14 cellular contexts compared by ENCODE assay signal in the genomic region with DNA sequence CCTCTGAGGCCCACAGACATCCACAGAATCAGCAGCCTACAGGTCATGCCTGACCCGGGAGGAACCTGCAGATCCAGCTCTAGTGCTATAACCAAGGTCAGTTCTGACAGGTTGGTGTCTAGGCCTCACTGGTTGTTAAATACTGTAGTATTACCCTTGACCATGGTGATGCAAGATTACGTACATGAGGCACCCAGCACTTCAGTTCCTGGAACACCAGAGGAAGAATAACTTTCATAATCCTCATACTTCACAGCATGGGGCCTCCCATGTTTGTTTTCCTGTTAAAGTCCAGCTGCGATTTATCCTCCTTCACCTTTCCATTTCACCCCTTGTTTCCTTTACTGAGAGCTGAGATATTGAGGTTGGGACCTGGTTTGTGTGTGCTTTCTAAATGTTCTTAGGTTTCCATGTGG. TPM values are rescaled to one million over a fixed set of nuclear protein-coding genes. Genes with fewer than 3 reads are reported as not detected.
DNase-seq lines count a peak whose midpoint lies in the region; ATAC-seq and TF ChIP-seq lines count a peak whose summit lies in the region.
"Had no signal": no experiment of that assay in that cellular context is flagged by ENCODE, and none has a peak within 500 bp of the region (broad histone marks: within the 10 kb centered on the region; RNA-seq: fewer than 3 reads in every experiment).

No MANE protein-coding gene starts in this region.

- no peaks in the 10 kb centered on the region for H3K27me3 ChIP-seq in heart left ventricle
- H3K27me3 ChIP-seq in left ventricle myocardium inferior (ENCODE audit: low read depth): no peaks in the 10 kb centered on the region
- no peaks in the 10 kb centered on the region for H3K27me3 ChIP-seq in PC-9 (ENCODE audit: insufficient read depth, low read depth)
- H3K27me3 ChIP-seq: neutrophil, Peyer's patch, transverse colon had no signal

- peaks cover 16% of the 10 kb centered on the region; the same call in 1 of the 2 replicates for H3F3A ChIP-seq in PC-9 (ENCODE audit: insufficient read depth, low read depth)

- H3K27ac Mint-ChIP-seq in type B pancreatic cell: peak overlapping the region; percentile 52
- H3K27ac Mint-ChIP-seq: activated T-helper 2 cell treated with anti-CD3 and anti-CD28 coated beads, Interferon-gamma antibody, Interleukin-2, Interleukin-4, amounts not matched to agents 10 μg/mL and 5 μg/mL and 100 μg/mL, durations not matched to agents 14 hours and 24 hours and 36 hours had no signal

- no peak for TF ChIP-seq CTCF in heart left ventricle (IDR thresholded peaks at IDR 0.05)
- TF ChIP-seq CTCF in left ventricle myocardium inferior (IDR thresholded peaks at IDR 0.05; ENCODE audit: borderline replicate concordance): no peak
- TF ChIP-seq CTCF in PC-9 (conservative IDR thresholded peaks at IDR 0.05): no peak
- no peak for TF ChIP-seq CTCF in type B pancreatic cell (conservative IDR thresholded peaks at IDR 0.05)
- TF ChIP-seq CTCF in GM20000 (IDR thresholded peaks at IDR 0.05; ENCODE audit: extremely low read depth, missing control alignments): no peak

- H3K27me3 Mint-ChIP-seq in type B pancreatic cell: no peaks in the 10 kb centered on the region

- POLR2A ChIA-PET in PC-9 (lab: Charles Lee; ENCODE audit: unreplicated experiment): no interaction called here

- peaks cover 28% of the 10 kb centered on the region for H3K4me1 Mint-ChIP-seq in type B pancreatic cell (ENCODE audit: unreplicated experiment)

- BruUV-seq in PC-9 (replicated peaks; lab: Mats Ljungman, UMichigan): no TSS peak

- H3K9me3 ChIP-seq in heart left ventricle: no peaks in the 10 kb centered on the region
- no peaks in the 10 kb centered on the region for H3K9me3 ChIP-seq in left ventricle myocardium inferior (replicated peaks)
- H3K9me3 ChIP-seq in PC-9 (ENCODE audit: insufficient read depth, low read depth): no peaks in the 10 kb centered on the region
- H3K9me3 ChIP-seq: neutrophil, Peyer's patch, transverse colon had no signal

- peaks cover 0 to 53% (median 6%) of the 10 kb centered on the region in 12 donors for H3K4me1 ChIP-seq in heart left ventricle
- peaks cover 19% of the 10 kb centered on the region for H3K4me1 ChIP-seq in left ventricle myocardium inferior
- H3K4me1 ChIP-seq in PC-9 (replicated peaks; ENCODE audit: insufficient read depth): peaks cover 39% of the 10 kb centered on the region
- H3K4me1 ChIP-seq: Peyer's patch had no signal

- H3K36me3 ChIP-seq in heart left ventricle (no peaks in the 10 kb centered on the region), left ventricle myocardium inferior (no peaks in the 10 kb centered on the region), PC-9 (ENCODE audit: low read depth) (no peaks in the 10 kb centered on the region)
- H3K36me3 ChIP-seq: neutrophil, Peyer's patch, transverse colon had no signal

- H3K27ac ChIP-seq in heart left ventricle: peak overlapping the region in 1 of 12 donors; percentile 64
- H3K27ac ChIP-seq in left ventricle myocardium inferior (replicated peaks): no peak overlapping the region
- H3K27ac ChIP-seq in PC-9: peak overlapping the region; percentile 72
- H3K27ac ChIP-seq: neutrophil, Peyer's patch, transverse colon had no signal

- 82 to 91% (median 87%) methylated on average over 3 of the region's 3 CpGs for WGBS in heart left ventricle, 4 donors

- no peak overlapping the region for H3K4me3 Mint-ChIP-seq in type B pancreatic cell

- DNase-seq in heart left ventricle (no peak), left ventricle myocardium inferior (no peak), PC-9 (peak in 1 of 2 experiments; percentile 82), fibroblast of the conjunctiva (ENCODE audit: low read depth) (peak; percentile 28), type B pancreatic cell (ENCODE audit: extremely low spot score, unreplicated experiment) (no peak), glomerular visceral epithelial cell (ENCODE audit: extremely low spot score) (no peak), GM20000 (ENCODE audit: low spot score) (no peak)
- no peak for DNase-seq in activated CD4-positive, alpha-beta T cell treated with anti-CD3 and anti-CD28 coated beads for 48 hours
- DNase-seq: C1 segment of cervical spinal cord, NCI-H1092, Peyer's patch, transverse colon had no signal

- no peak for TF ChIP-seq POLR2A in heart left ventricle (IDR thresholded peaks at IDR 0.05)

- H3K4me3 ChIP-seq in heart left ventricle: no peak overlapping the region
- no peak overlapping the region for H3K4me3 ChIP-seq in left ventricle myocardium inferior
- no peak overlapping the region for H3K4me3 ChIP-seq in PC-9
- H3K4me3 ChIP-seq: Peyer's patch, transverse colon had no signal

- CTCF ChIA-PET in PC-9 (lab: Charles Lee): interaction anchor here (0.6 kb wide), 1 partner anchor 20 kb away, joined by 11 read pairs; no protein-coding TSS in a partner anchor

- H4K20me1 ChIP-seq in PC-9 (ENCODE audit: insufficient read depth): no peaks in the 10 kb centered on the region

- H2AFZ ChIP-seq in PC-9: peak overlapping the region; percentile 69

- intact Hi-C loops in heart left ventricle (cut with DNase I) (no loop called here), left ventricle myocardium inferior (cut with micrococcal nuclease) (no loop called here), PC-9 (cut with micrococcal nuclease; ENCODE audit: unreplicated experiment) (no loop called here)

- no peaks in the 10 kb centered on the region for H3K79me2 ChIP-seq in PC-9 (ENCODE audit: low read depth)

- no peaks in the 10 kb centered on the region for H3K9me2 ChIP-seq in PC-9 (ENCODE audit: insufficient read depth)

- peak overlapping the region; percentile 49 for H3K4me2 ChIP-seq in PC-9

- H3K36me3 Mint-ChIP-seq in type B pancreatic cell: no peaks in the 10 kb centered on the region

- no peaks in the 10 kb centered on the region for H3K9me3 Mint-ChIP-seq in type B pancreatic cell
- H3K9me3 Mint-ChIP-seq: activated T-helper 2 cell treated with anti-CD3 and anti-CD28 coated beads, Interferon-gamma antibody, Interleukin-2, Interleukin-4, amounts not matched to agents 10 μg/mL and 5 μg/mL and 100 μg/mL, durations not matched to agents 14 hours and 24 hours and 36 hours had no signal

- peak in 3 of 4 donors; percentile 12 to 41 (median 37) for ATAC-seq in heart left ventricle

RNA-seq across cellular contexts. Expression of gene GLCE, which starts 34.4 kb away (rescaled TPM):
- total RNA-seq in heart left ventricle (10 to 100 TPM in 2 of 9 donors, 1 to 10 TPM in 7; 7.8 to 14.3 (median 8.4) TPM), left ventricle myocardium inferior (7.8 TPM), PC-9 (2021) (24.7 and 31.3 TPM in 2 replicates), type B pancreatic cell (ENCODE audit: low replicate concordance) (32.6 and 33.8 TPM in 2 replicates)
- polyA plus RNA-seq in heart left ventricle: 1 to 10 TPM; 4.0 to 9.7 TPM
